Comparison of ENCODE assay signal across 8 cellular contexts in the genomic region with DNA sequence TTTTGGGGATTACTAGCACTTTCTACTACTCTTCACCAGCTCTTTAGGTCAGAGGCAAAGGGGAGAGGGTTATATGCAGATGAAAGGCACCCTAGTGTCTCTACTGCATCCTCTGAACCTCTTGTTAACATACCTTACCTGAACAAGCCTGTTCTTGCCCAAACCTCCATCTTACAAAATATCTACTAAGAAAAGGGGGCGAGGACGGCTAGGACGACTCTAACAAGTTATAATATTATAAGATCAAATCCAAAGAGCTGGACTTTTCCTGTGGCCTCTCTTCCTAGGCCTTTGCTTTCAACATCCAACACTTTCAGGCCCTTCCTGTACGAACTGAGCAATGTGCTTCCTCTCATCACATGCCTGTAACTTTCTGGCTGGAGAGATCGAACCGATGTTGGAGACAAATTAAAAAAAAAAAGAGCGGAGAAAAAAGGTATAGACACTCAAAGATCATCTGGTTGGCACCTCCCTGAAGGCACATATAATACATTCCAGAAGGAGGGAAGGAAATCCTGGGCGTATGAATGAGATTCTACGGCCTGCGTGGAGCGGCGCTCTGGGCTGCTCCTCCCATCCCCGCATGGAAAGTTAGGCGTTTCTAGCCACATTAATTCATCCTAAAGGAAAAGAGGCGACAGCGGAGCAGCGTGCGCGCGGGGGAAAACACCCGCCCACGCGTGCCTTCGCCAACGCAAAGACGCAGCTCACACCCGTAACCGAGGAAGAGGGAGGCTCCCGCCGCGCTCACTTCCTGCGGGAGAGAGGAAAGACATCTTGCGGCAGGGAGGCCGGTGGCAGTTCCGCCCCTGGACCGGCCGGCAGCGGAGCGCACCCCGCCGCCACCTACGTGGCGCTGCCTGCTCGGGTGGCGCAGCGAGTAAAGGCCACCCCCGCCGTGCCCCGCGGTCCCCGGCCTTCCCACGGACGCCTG. TPM values are rescaled to one million over a fixed set of nuclear protein-coding genes. Genes with fewer than 3 reads are reported as not detected.
DNase-seq lines count a peak whose midpoint lies in the region; ATAC-seq and TF ChIP-seq lines count a peak whose summit lies in the region.

No MANE protein-coding gene starts in this region.

- H3K4me3 Mint-ChIP-seq in activated naive CD4-positive, alpha-beta T cell treated with anti-CD3 and anti-CD28 coated beads for 36 hours = peak overlapping the region; percentile 70
- peak overlapping the region; percentile 82 to 98 (median 96) for H3K4me3 Mint-ChIP-seq in naive thymus-derived CD4-positive, alpha-beta T cell

- H3K36me3 ChIP-seq in GM06990 (ENCODE audit: control insufficient read depth, insufficient read depth, low read length) (no peaks in the 10 kb centered on the region), stomach (no peaks in the 10 kb centered on the region)
- H3K36me3 ChIP-seq in naive thymus-derived CD4-positive, alpha-beta T cell (ENCODE audit: control insufficient read depth in 2 of 3, insufficient read depth in 3 of 3, low read length in 3 of 3) = peaks cover 0 to 3% (median 0%) of the 10 kb centered on the region in 3 experiments

- TF ChIP-seq CTCF in GM06990 (IDR thresholded peaks at IDR 0.05; ENCODE audit: insufficient read depth, low read length, poor library complexity, severe bottlenecking) = no peak
- TF ChIP-seq CTCF in foreskin keratinocyte (conservative IDR thresholded peaks at IDR 0.05) = no peak
- no peak for TF ChIP-seq CTCF in stomach (IDR thresholded peaks at IDR 0.05)
- TF ChIP-seq CTCF in GM13977 (IDR thresholded peaks at IDR 0.05; ENCODE audit: extremely low read depth, insufficient read depth, missing control alignments) = no peak

- TF ChIP-seq POLR2A in stomach (IDR thresholded peaks at IDR 0.05) = no peak

- H3K9me3 ChIP-seq in naive thymus-derived CD4-positive, alpha-beta T cell (ENCODE audit: control insufficient read depth in 2 of 3, low read length in 3 of 3) = no peaks in the 10 kb centered on the region
- no peaks in the 10 kb centered on the region for H3K9me3 ChIP-seq in stomach

- H3K27ac ChIP-seq in foreskin keratinocyte = peak overlapping the region; percentile 34
- H3K27ac ChIP-seq in naive thymus-derived CD4-positive, alpha-beta T cell (ENCODE audit: low read depth, low read length) = peak overlapping the region; percentile 18
- peak overlapping the region; percentile 84 to 95 (median 92) for H3K27ac ChIP-seq in stomach

- no peak for TF ChIP-seq EP300 in stomach (IDR thresholded peaks at IDR 0.05)

- peaks cover 13% of the 10 kb centered on the region for H3K4me1 Mint-ChIP-seq in activated naive CD4-positive, alpha-beta T cell treated with anti-CD3 and anti-CD28 coated beads for 36 hours (ENCODE audit: low read depth)
- peaks cover 8 to 16% (median 13%) of the 10 kb centered on the region in 7 donors for H3K4me1 Mint-ChIP-seq in naive thymus-derived CD4-positive, alpha-beta T cell

- peak; percentile 76 for ATAC-seq in foreskin keratinocyte
- peak; percentile 64 for ATAC-seq in naive thymus-derived CD4-positive, alpha-beta T cell

- H3K36me3 Mint-ChIP-seq in activated naive CD4-positive, alpha-beta T cell treated with anti-CD3 and anti-CD28 coated beads for 36 hours (ENCODE audit: low read depth) = no peaks in the 10 kb centered on the region
- peaks cover 0 to 6% (median 0%) of the 10 kb centered on the region in 5 donors for H3K36me3 Mint-ChIP-seq in naive thymus-derived CD4-positive, alpha-beta T cell

- peak overlapping the region; percentile 46 for H3K4me3 ChIP-seq in GM06990 (replicated peaks; ENCODE audit: low read depth, low read length)
- H3K4me3 ChIP-seq in naive thymus-derived CD4-positive, alpha-beta T cell (ENCODE audit: low read length) = peak overlapping the region; percentile 72
- H3K4me3 ChIP-seq in stomach = peak overlapping the region; percentile 75 to 81 (median 77)

- in situ Hi-C loops in GM13977 (cut with MboI; ENCODE audit: low pct_unique_long_range_greater_than_20kb, low sequenced_read_pairs, unreplicated experiment) = no loop called here

- peaks cover 5% of the 10 kb centered on the region for H3K27me3 Mint-ChIP-seq in activated naive CD4-positive, alpha-beta T cell treated with anti-CD3 and anti-CD28 coated beads for 36 hours (ENCODE audit: low read depth)
- H3K27me3 Mint-ChIP-seq in naive thymus-derived CD4-positive, alpha-beta T cell = peaks cover 0 to 70% (median 0%) of the 10 kb centered on the region in 5 donors

- POLR2A ChIA-PET in naive thymus-derived CD4-positive, alpha-beta T cell (lab: Charles Lee) = no interaction called here

- DNase-seq in GM06990 (ENCODE audit: extremely low read depth, insufficient read length) (peak; percentile 9), NCI-H510A treated with DMSO at 0.1 percent for 48 hours (lab: John Stamatoyannopoulos, UW) (peak; percentile 49), foreskin keratinocyte (peak; percentile 22 to 55), stomach (peak; percentile 59), GM13977 (ENCODE audit: low spot score) (no peak), NCI-H524 treated with DMSO at 0.1 percent for 48 hours (lab: John Stamatoyannopoulos, UW) (no peak)
- DNase-seq in activated naive CD4-positive, alpha-beta T cell treated with anti-CD3 and anti-CD28 coated beads for 36 hours = peak; percentile 68
- peak in 8 of 9 donors; percentile 1 to 50 (median 19) for DNase-seq in naive thymus-derived CD4-positive, alpha-beta T cell

- peak overlapping the region; percentile 54 for H3K27ac Mint-ChIP-seq in activated naive CD4-positive, alpha-beta T cell treated with anti-CD3 and anti-CD28 coated beads for 36 hours
- peak overlapping the region in 8 of 9 donors; percentile 0 to 93 (median 82) for H3K27ac Mint-ChIP-seq in naive thymus-derived CD4-positive, alpha-beta T cell

- CTCF ChIA-PET in activated naive CD4-positive, alpha-beta T cell treated with anti-CD3 and anti-CD28 coated beads for 36 hours (lab: Charles Lee) = no interaction called here
- CTCF ChIA-PET in naive thymus-derived CD4-positive, alpha-beta T cell (lab: Charles Lee) = interaction anchor here (0.6 kb wide), 1 partner anchor 88 kb away, joined by 3 read pairs; no protein-coding TSS in a partner anchor

- H3K9me3 Mint-ChIP-seq in activated naive CD4-positive, alpha-beta T cell treated with anti-CD3 and anti-CD28 coated beads for 36 hours = no peaks in the 10 kb centered on the region
- no peaks in the 10 kb centered on the region for H3K9me3 Mint-ChIP-seq in naive thymus-derived CD4-positive, alpha-beta T cell

- 3 to 5% (median 3%) methylated on average over 34 to 53 of the region's 53 CpGs for WGBS in stomach, 5 donors

- H3K4me1 ChIP-seq in foreskin keratinocyte (peaks cover 11% of the 10 kb centered on the region), stomach (peaks cover 0 to 49% (median 29%) of the 10 kb centered on the region in 4 donors)
- H3K4me1 ChIP-seq in naive thymus-derived CD4-positive, alpha-beta T cell (ENCODE audit: control insufficient read depth in 2 of 2, insufficient read depth in 2 of 2, low read length in 2 of 2) = peaks cover 0 to 5% of the 10 kb centered on the region in 2 donors

- intact Hi-C loops in activated naive CD4-positive, alpha-beta T cell treated with anti-CD3 and anti-CD28 coated beads for 36 hours (cut with micrococcal nuclease) = loop anchor here (1.0 to 5.0 kb wide), 8 partner anchors 75 to 855 kb away; a partner anchor contains a TSS
- intact Hi-C loops in naive thymus-derived CD4-positive, alpha-beta T cell (cut with micrococcal nuclease) = loop anchor here (1.0 to 10.0 kb wide), 8 partner anchors 87 to 1813 kb away; a partner anchor contains a TSS
- intact Hi-C loops in stomach (cut with DNase I; ENCODE audit: low total_unique reads) = no loop called here

- no peaks in the 10 kb centered on the region; the same call in none of the 2 replicates for H3K27me3 ChIP-seq in GM06990 (replicated peaks; ENCODE audit: control insufficient read depth, insufficient read depth, low read length)
- no peaks in the 10 kb centered on the region for H3K27me3 ChIP-seq in foreskin keratinocyte
- H3K27me3 ChIP-seq in naive thymus-derived CD4-positive, alpha-beta T cell (ENCODE audit: control insufficient read depth in 2 of 2, insufficient read depth in 2 of 2, low read length in 2 of 2) = no peaks in the 10 kb centered on the region
- peaks cover 0 to 13% (median 0%) of the 10 kb centered on the region in 3 donors for H3K27me3 ChIP-seq in stomach

RNA-seq across cellular contexts. Expression of a gene that starts 0.8 kb away (rescaled TPM):
- total RNA-seq in activated naive CD4-positive, alpha-beta T cell treated with anti-CD3 and anti-CD28 coated beads for 36 hours = under 1 TPM; 0.20 to 0.57 TPM
- total RNA-seq in foreskin keratinocyte = 9.0 and 10.9 TPM in 2 replicates
- 2.1 and 2.2 TPM in 2 replicates for polyA plus RNA-seq in foreskin keratinocyte
- total RNA-seq in naive thymus-derived CD4-positive, alpha-beta T cell = 1 to 10 TPM in 1 of 5 experiments, under 1 TPM in 3, not detected in 1; 0.29 to 1.1 (median 0.72) TPM
- polyA plus RNA-seq in naive thymus-derived CD4-positive, alpha-beta T cell = under 1 TPM in 1 of 2 donors, not detected in 1; 0.15 TPM
- total RNA-seq in stomach = 10 to 100 TPM in 4 of 5 donors, 1 to 10 TPM in 1; 1.8 to 64.7 (median 24.9) TPM
- polyA plus RNA-seq in stomach = 1 to 10 TPM; 1.5 to 6.1 (median 3.5) TPM

Comparison
In these comparisons a context has a peak if more than half of its experiments do, and no peak if none do; other contexts are left out.
1. DNase-seq: peak in GM06990 (single experiment), NCI-H510A treated with DMSO at 0.1 percent for 48 hours (single experiment), activated naive CD4-positive, alpha-beta T cell treated with anti-CD3 and anti-CD28 coated beads for 36 hours (single experiment), foreskin keratinocyte (2 of 2), naive thymus-derived CD4-positive, alpha-beta T cell (8 of 9) and stomach (single experiment); none in GM13977 (single experiment) and NCI-H524 treated with DMSO at 0.1 percent for 48 hours (single experiment).
2. H3K27ac ChIP-seq: peak in every context shown above with its lines; median percentile 92 in stomach; 34 in foreskin keratinocyte; 18 in naive thymus-derived CD4-positive, alpha-beta T cell.
3. Peak in every context shown above with its lines, with median percentiles within 50 percentile points of each other: H3K4me3 ChIP-seq.